8 cellular contexts compared by ENCODE assay signal in the genomic region with DNA sequence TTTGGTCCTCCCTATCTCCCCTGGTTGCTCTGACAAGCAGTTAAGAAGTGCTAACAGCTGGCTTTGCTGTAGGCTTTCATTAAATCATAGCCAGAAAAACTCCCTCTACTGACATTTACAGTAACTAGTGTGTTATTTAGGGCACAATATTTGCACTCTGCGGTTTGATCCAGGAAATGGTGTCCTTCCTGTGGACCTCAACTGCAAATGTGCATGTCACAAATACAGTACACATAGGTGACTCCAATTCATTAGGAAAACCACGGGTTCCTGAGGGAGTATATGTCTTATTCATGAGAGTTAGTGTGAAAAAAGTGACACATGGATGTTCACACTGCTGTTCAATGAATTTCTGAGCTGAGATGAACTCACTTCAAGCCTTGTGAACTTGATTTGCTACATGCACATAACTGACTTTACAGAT.
DNase-seq lines count a peak whose midpoint lies in the region; ATAC-seq, FAIRE-seq and TF ChIP-seq lines count a peak whose summit lies in the region.

No MANE protein-coding gene starts in this region.

- peak; percentile 8 for DNase-seq in NCI-H2196 (lab: John Stamatoyannopoulos, UW; ENCODE audit: unreplicated experiment)
- DNase-seq in NCI-H2196 treated with DMSO at 0.1 percent for 48 hours (lab: John Stamatoyannopoulos, UW; ENCODE audit: unreplicated experiment), result no peak
- DNase-seq in HTR-8/SVneo (ENCODE audit: insufficient read length, low spot score), result peak; percentile 20
- DNase-seq in foreskin melanocyte, result peak; percentile 68
- peak; percentile 48 for DNase-seq in stromal cell of bone marrow (ENCODE audit: low read depth)
- DNase-seq in NCI-H1048 (lab: John Stamatoyannopoulos, UW), result no peak

- ATAC-seq in GM21528 (IDR thresholded peaks at IDR 0.05; ENCODE audit: low FRiP score, unreplicated experiment) (peak; percentile 86), SK-N-SH treated with all-trans-retinoic acid at 6 μM for 48 hours (peak; percentile 62)

- no peak for FAIRE-seq in HTR-8/SVneo (lab: Jason Lieb, UNC)

TF ChIP-seq in SK-N-SH treated with all-trans-retinoic acid at 6 μM for 48 hours, 23 proteins besides CTCF, POLR2A, EP300 and RAD21:
- TF ChIP-seq TCF4 (CRISPR knock-in tag; IDR thresholded peaks at IDR 0.05; ENCODE audit: borderline replicate concordance) (no peak), TOX (CRISPR knock-in tag; IDR thresholded peaks at IDR 0.05; ENCODE audit: borderline replicate concordance) (peak; percentile 65; the same call in 1 of the 2 replicates)
- TF ChIP-seq, protein P1, sequence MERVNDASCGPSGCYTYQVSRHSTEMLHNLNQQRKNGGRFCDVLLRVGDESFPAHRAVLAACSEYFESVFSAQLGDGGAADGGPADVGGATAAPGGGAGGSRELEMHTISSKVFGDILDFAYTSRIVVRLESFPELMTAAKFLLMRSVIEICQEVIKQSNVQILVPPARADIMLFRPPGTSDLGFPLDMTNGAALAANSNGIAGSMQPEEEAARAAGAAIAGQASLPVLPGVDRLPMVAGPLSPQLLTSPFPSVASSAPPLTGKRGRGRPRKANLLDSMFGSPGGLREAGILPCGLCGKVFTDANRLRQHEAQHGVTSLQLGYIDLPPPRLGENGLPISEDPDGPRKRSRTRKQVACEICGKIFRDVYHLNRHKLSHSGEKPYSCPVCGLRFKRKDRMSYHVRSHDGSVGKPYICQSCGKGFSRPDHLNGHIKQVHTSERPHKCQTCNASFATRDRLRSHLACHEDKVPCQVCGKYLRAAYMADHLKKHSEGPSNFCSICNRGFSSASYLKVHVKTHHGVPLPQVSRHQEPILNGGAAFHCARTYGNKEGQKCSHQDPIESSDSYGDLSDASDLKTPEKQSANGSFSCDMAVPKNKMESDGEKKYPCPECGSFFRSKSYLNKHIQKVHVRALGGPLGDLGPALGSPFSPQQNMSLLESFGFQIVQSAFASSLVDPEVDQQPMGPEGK (CRISPR knock-in tag; IDR thresholded peaks at IDR 0.05; ENCODE audit: borderline replicate concordance), result 0 out of 2 replicates have a peak, but pooled peaks have one; percentile 59
TF ChIP-seq in SK-N-SH treated with all-trans-retinoic acid at 6 μM for 48 hours: peak in this region for 2.

Comparison
In these comparisons a context has a peak if more than half of its experiments do, and no peak if none do; other contexts are left out.
1. DNase-seq: peak in NCI-H2196 (single experiment), HTR-8/SVneo (single experiment), foreskin melanocyte (single experiment) and stromal cell of bone marrow (single experiment); none in NCI-H2196 treated with DMSO at 0.1 percent for 48 hours (single experiment) and NCI-H1048 (single experiment).